24 cellular contexts compared by ENCODE assay signal in genomic region chr6:133392015-133392414, GRCh38.
"Had no signal": no experiment of that assay in that cellular context is flagged by ENCODE, and none has a peak within 500 bp of the region (broad histone marks: within the 10 kb centered on the region; RNA-seq: fewer than 3 reads in every experiment).

No MANE protein-coding gene starts in this region.

- H3K9me3 Mint-ChIP-seq: activated CD4-positive, alpha-beta T cell treated with anti-CD3 and anti-CD28 coated beads, Interleukin-2, amount 10 ng/mL, durations not matched to agents 7 days and 5 days; activated naive CD4-positive, alpha-beta T cell treated with anti-CD3 and anti-CD28 coated beads, Interleukin-2, amount 10 ng/mL, durations not matched to agents 7 days and 5 days; stimulated activated naive CD8-positive, alpha-beta T cell treated with anti-CD3 and anti-CD28 coated beads, Interleukin-15, amount 100 ng/mL, for 72 hours; T-helper 2 cell treated with Interferon-gamma antibody and Interleukin-4, amounts not matched to agents 5 μg/mL and 100 μg/mL, for 36 hours had no signal

- H3K4me1 ChIP-seq: parathyroid adenoma, right lobe of liver, suprapubic skin, transverse colon, uterus had no signal

- H3K27me3 ChIP-seq: gastrocnemius medialis, right lobe of liver, suprapubic skin, transverse colon, uterus had no signal

- H3K4me1 Mint-ChIP-seq: activated CD4-positive, alpha-beta T cell treated with anti-CD3 and anti-CD28 coated beads, Interleukin-2, amount 10 ng/mL, durations not matched to agents 7 days and 5 days; activated naive CD4-positive, alpha-beta T cell treated with anti-CD3 and anti-CD28 coated beads, Interleukin-2, amount 10 ng/mL, durations not matched to agents 7 days and 5 days; immature natural killer cell; naive thymus-derived CD8-positive, alpha-beta T cell; stimulated activated naive CD8-positive, alpha-beta T cell treated with anti-CD3 and anti-CD28 coated beads, Interleukin-15, amount 100 ng/mL, for 72 hours had no signal

- H3K9me3 ChIP-seq: gastrocnemius medialis, right lobe of liver, suprapubic skin, transverse colon, uterus had no signal

- H3K27ac Mint-ChIP-seq: activated CD4-positive, alpha-beta T cell treated with anti-CD3 and anti-CD28 coated beads, Interleukin-2, amount 10 ng/mL, durations not matched to agents 7 days and 5 days; activated naive CD4-positive, alpha-beta T cell treated with anti-CD3 and anti-CD28 coated beads, Interleukin-2, amount 10 ng/mL, durations not matched to agents 7 days and 5 days; immature natural killer cell; naive thymus-derived CD8-positive, alpha-beta T cell; stimulated activated naive CD8-positive, alpha-beta T cell treated with anti-CD3 and anti-CD28 coated beads, Interleukin-15, amount 100 ng/mL, for 72 hours; T-helper 2 cell treated with Interferon-gamma antibody and Interleukin-4, amounts not matched to agents 5 μg/mL and 100 μg/mL, for 36 hours had no signal

- H3K27ac ChIP-seq: gastrocnemius medialis, parathyroid adenoma, right lobe of liver, suprapubic skin, transverse colon, uterus had no signal

- H3K9ac ChIP-seq: parathyroid adenoma had no signal

- ATAC-seq: esophagus mucosa; gastrocnemius medialis; naive thymus-derived CD8-positive, alpha-beta T cell; right lobe of liver; stimulated activated naive CD8-positive, alpha-beta T cell treated with anti-CD3 and anti-CD28 coated beads, Interleukin-15, amount 100 ng/mL, for 72 hours had no signal

- H3K4me3 ChIP-seq: gastrocnemius medialis, right lobe of liver, suprapubic skin, transverse colon, uterus had no signal

- H3K4me3 Mint-ChIP-seq: activated CD4-positive, alpha-beta T cell treated with anti-CD3 and anti-CD28 coated beads, Interleukin-2, amount 10 ng/mL, durations not matched to agents 7 days and 5 days; activated naive CD4-positive, alpha-beta T cell treated with anti-CD3 and anti-CD28 coated beads, Interleukin-2, amount 10 ng/mL, durations not matched to agents 7 days and 5 days; immature natural killer cell; naive thymus-derived CD8-positive, alpha-beta T cell; stimulated activated naive CD8-positive, alpha-beta T cell treated with anti-CD3 and anti-CD28 coated beads, Interleukin-15, amount 100 ng/mL, for 72 hours; T-helper 2 cell treated with Interferon-gamma antibody and Interleukin-4, amounts not matched to agents 5 μg/mL and 100 μg/mL, for 36 hours had no signal

- H3K27me3 Mint-ChIP-seq: activated CD4-positive, alpha-beta T cell treated with anti-CD3 and anti-CD28 coated beads, Interleukin-2, amount 10 ng/mL, durations not matched to agents 7 days and 5 days; activated naive CD4-positive, alpha-beta T cell treated with anti-CD3 and anti-CD28 coated beads, Interleukin-2, amount 10 ng/mL, durations not matched to agents 7 days and 5 days; stimulated activated naive CD8-positive, alpha-beta T cell treated with anti-CD3 and anti-CD28 coated beads, Interleukin-15, amount 100 ng/mL, for 72 hours had no signal

- H3K36me3 ChIP-seq: gastrocnemius medialis, right lobe of liver, suprapubic skin, transverse colon, uterus had no signal

- H2AFZ ChIP-seq: parathyroid adenoma had no signal

- DNase-seq: activated CD4-positive, alpha-beta T cell treated with anti-CD3 and anti-CD28 coated beads, Interleukin-2, amount 10 ng/mL, durations not matched to agents 7 days and 5 days; activated CD4-positive, CD25-positive, alpha-beta regulatory T cell; activated CD8-positive, alpha-beta memory T cell treated with anti-CD3 and anti-CD28 coated beads, Interleukin-2, amount 50 U/mL, for 4 hours; activated effector memory CD4-positive, alpha-beta T cell treated with Interleukin-2 at 50 U/mL for 16 hours; activated naive CD4-positive, alpha-beta T cell treated with anti-CD3 and anti-CD28 coated beads, Interleukin-2, amount 10 ng/mL, durations not matched to agents 7 days and 5 days; activated T-cell treated with anti-CD3 and anti-CD28 coated beads, Interleukin-2, amount 50 U/mL, for 48 hours; aorta; effector CD4-positive, alpha-beta T cell; gastrocnemius medialis; head of caudate nucleus; immature natural killer cell; kidney glomerular epithelial cell; mesenchymal stem cell; naive thymus-derived CD8-positive, alpha-beta T cell; right lobe of liver; small intestine; stimulated activated CD4-positive, alpha-beta T cell treated with anti-CD3 and anti-CD28 coated beads, Interleukin-4, amount 100 ng/mL, for 1 hour; stimulated activated naive CD8-positive, alpha-beta T cell treated with anti-CD3 and anti-CD28 coated beads, Interleukin-15, amount 100 ng/mL, for 72 hours; transverse colon; uterus had no signal

- H3K36me3 Mint-ChIP-seq: activated naive CD4-positive, alpha-beta T cell treated with anti-CD3 and anti-CD28 coated beads, Interleukin-2, amount 10 ng/mL, durations not matched to agents 7 days and 5 days; immature natural killer cell; naive thymus-derived CD8-positive, alpha-beta T cell had no signal
